Comparison of ENCODE assay signal across 16 cellular contexts in genomic region chr1:229217716-229218115, GRCh38. TPM values are rescaled to one million over a fixed set of nuclear protein-coding genes. Genes with fewer than 3 reads are reported as not detected.
DNase-seq lines count a peak whose midpoint lies in the region; TF ChIP-seq lines count a peak whose summit lies in the region.
"Had no signal": no experiment of that assay in that cellular context is flagged by ENCODE, and none has a peak within 500 bp of the region (broad histone marks: within the 10 kb centered on the region; RNA-seq: fewer than 3 reads in every experiment).

No MANE protein-coding gene starts in this region.

- H3K4me1 ChIP-seq in BE2C (peaks cover 8% of the 10 kb centered on the region), right atrium auricular region (peaks cover 0 to 11% of the 10 kb centered on the region in 2 donors)
- H3K4me1 ChIP-seq: parathyroid adenoma had no signal

- H3K9me3 ChIP-seq in BE2C (no peaks in the 10 kb centered on the region), right atrium auricular region (no peaks in the 10 kb centered on the region)
- H3K9me3 ChIP-seq: suprapubic skin had no signal

- H3K27me3 ChIP-seq in BE2C (no peaks in the 10 kb centered on the region), right atrium auricular region (no peaks in the 10 kb centered on the region)
- H3K27me3 ChIP-seq: suprapubic skin had no signal

- H3K4me3 ChIP-seq in BE2C (ENCODE audit: low read depth, low read length) (no peak overlapping the region), right atrium auricular region (no peak overlapping the region)
- H3K4me3 ChIP-seq: suprapubic skin had no signal

- DNase-seq in BE2C (no peak), H4 (ENCODE audit: low spot score) (peak; percentile 55), RPMI8226 (peak; percentile 32), islet precursor cell (peak; percentile 89), midbrain (lab: John Stamatoyannopoulos, UW) (no peak), hepatic stellate cell (ENCODE audit: low spot score) (no peak), right atrium auricular region (ENCODE audit: low spot score) (no peak), DMS 273 (lab: John Stamatoyannopoulos, UW; ENCODE audit: unreplicated experiment) (no peak)
- DNase-seq: GDM1, glutamatergic neuron, kidney, NCI-H1436 treated with DMSO at 0.1 percent for 48 hours, T-helper 2 cell had no signal

- peak; percentile 36 for TF ChIP-seq CTCF in BE2C (IDR thresholded peaks at IDR 0.05; ENCODE audit: low read depth, low read length)
- TF ChIP-seq CTCF in right atrium auricular region (IDR thresholded peaks at IDR 0.05): no peak

- no peak overlapping the region for H3K27ac ChIP-seq in right atrium auricular region
- H3K27ac ChIP-seq: C4-2B, parathyroid adenoma, suprapubic skin had no signal

- H3K36me3 ChIP-seq in BE2C (no peaks in the 10 kb centered on the region), right atrium auricular region (no peaks in the 10 kb centered on the region)
- H3K36me3 ChIP-seq: suprapubic skin had no signal

RNA-seq across cellular contexts. Expression of gene RAB4A, which starts 53.2 kb away (rescaled TPM):
- polyA plus RNA-seq in BE2C (2012; ENCODE audit: insufficient read depth, insufficient read length, low read depth): 66.4 TPM
- total RNA-seq in H4 (2014; rRNA removed; shearing (Covaris generic)): 11.1 and 14.0 TPM in 2 replicates
- 10 to 100 TPM; 44.4 to 60.8 TPM for total RNA-seq in right atrium auricular region

Comparison
In these comparisons a context has a peak if more than half of its experiments do, and no peak if none do; other contexts are left out.
1. DNase-seq: peak in H4 (single experiment), RPMI8226 (single experiment) and islet precursor cell (single experiment); none in BE2C (single experiment), midbrain (single experiment), hepatic stellate cell (single experiment), right atrium auricular region (single experiment) and DMS 273 (single experiment).